ENCODE assay signal across 21 cellular contexts in genomic region chr2:159129301-159129700, GRCh38.
DNase-seq lines count a peak whose midpoint lies in the region; ATAC-seq, FAIRE-seq and TF ChIP-seq lines count a peak whose summit lies in the region.
"Had no signal": no experiment of that assay in that cellular context is flagged by ENCODE, and none has a peak within 500 bp of the region (broad histone marks: within the 10 kb centered on the region; RNA-seq: fewer than 3 reads in every experiment).

No MANE protein-coding gene starts in this region.

- H3K27me3 ChIP-seq in GM23338 (ENCODE audit: insufficient read depth) (no peaks in the 10 kb centered on the region), astrocyte (ENCODE audit: insufficient read depth, low read length) (no peaks in the 10 kb centered on the region)
- H3K27me3 ChIP-seq: cardiac muscle cell, sigmoid colon had no signal

- H3K79me2 ChIP-seq in GM23338 (replicated peaks; ENCODE audit: insufficient read depth) (no peaks in the 10 kb centered on the region), astrocyte (ENCODE audit: insufficient read depth, low read length) (peaks cover 38% of the 10 kb centered on the region)

- H3K4me2 ChIP-seq in GM23338 (no peak overlapping the region), astrocyte (ENCODE audit: low read length) (peak overlapping the region; percentile 3)

- H3K27me3 Mint-ChIP-seq in GM23338 (ENCODE audit: insufficient read depth, low read depth, poor library complexity) (peaks cover 3% of the 10 kb centered on the region), astrocyte (ENCODE audit: low read depth, unreplicated experiment) (no peaks in the 10 kb centered on the region), progenitor cell of endocrine pancreas (no peaks in the 10 kb centered on the region)
- H3K27me3 Mint-ChIP-seq: CD4-positive, alpha-beta memory T cell had no signal

- H3K27ac Mint-ChIP-seq in GM23338 (no peak overlapping the region), astrocyte (ENCODE audit: unreplicated experiment) (no peak overlapping the region), progenitor cell of endocrine pancreas (peak overlapping the region; percentile 28)
- H3K27ac Mint-ChIP-seq: activated CD8-positive, alpha-beta T cell treated with anti-CD3 and anti-CD28 coated beads, Interleukin-2, amount 10 ng/mL, durations not matched to agents 7 days and 5 days; CD4-positive, alpha-beta memory T cell had no signal

- H3K9ac ChIP-seq in astrocyte (ENCODE audit: low read length) = peak overlapping the region; percentile 39

- H3F3A ChIP-seq in GM23338 (replicated peaks; ENCODE audit: low read depth) = no peaks in the 10 kb centered on the region

- no peak for TF ChIP-seq CTCF in GM23338 (conservative IDR thresholded peaks at IDR 0.05; ENCODE audit: low read depth in 2 of 2)
- TF ChIP-seq CTCF in astrocyte (IDR thresholded peaks at IDR 0.05; ENCODE audit: insufficient read depth, low read depth, low read length) = no peak
- TF ChIP-seq CTCF in progenitor cell of endocrine pancreas (IDR thresholded peaks at IDR 0.05; ENCODE audit: unreplicated experiment) = no peak

- H2AFZ ChIP-seq in GM23338 = no peak overlapping the region
- no peak overlapping the region for H2AFZ ChIP-seq in astrocyte (ENCODE audit: low read depth, low read length)

- H3K4me1 Mint-ChIP-seq in GM23338 (peaks cover 20% of the 10 kb centered on the region), astrocyte (ENCODE audit: low read depth, unreplicated experiment) (peaks cover 68% of the 10 kb centered on the region), progenitor cell of endocrine pancreas (ENCODE audit: low read depth) (peaks cover 17% of the 10 kb centered on the region)

- DNase-seq in NCI-H2107 treated with DMSO at 0.1 percent for 48 hours (lab: John Stamatoyannopoulos, UW; ENCODE audit: unreplicated experiment) (peak; percentile 35), NCI-H2107 (lab: John Stamatoyannopoulos, UW) (no peak), GM23338 (ENCODE audit: low spot score) (no peak), astrocyte (ENCODE audit: low read depth) (no peak), progenitor cell of endocrine pancreas (ENCODE audit: low spot score, unreplicated experiment) (no peak), midbrain (lab: John Stamatoyannopoulos, UW) (no peak), G401 (ENCODE audit: low spot score) (no peak), COLO829 (ENCODE audit: low spot score) (no peak)
- DNase-seq: 8988T; activated CD4-positive, CD25-positive, alpha-beta regulatory T cell; activated CD8-positive, alpha-beta T cell treated with anti-CD3 and anti-CD28 coated beads, Interleukin-2, amount 10 ng/mL, durations not matched to agents 7 days and 5 days; activated T-cell treated with anti-CD3 and anti-CD28 coated beads, Interleukin-2, amount 50 U/mL, for 1 hour; amniotic stem cell; CD4-positive, alpha-beta memory T cell; Karpas-422; left colon; NCI-H1048; NCI-H1930; NCI-H510A treated with DMSO at 0.1 percent for 48 hours; sigmoid colon had no signal

- H3K36me3 Mint-ChIP-seq in GM23338 (ENCODE audit: low read depth) (no peaks in the 10 kb centered on the region), astrocyte (ENCODE audit: low read depth, unreplicated experiment) (peaks cover 12% of the 10 kb centered on the region), progenitor cell of endocrine pancreas (ENCODE audit: insufficient read depth) (peaks cover 2% of the 10 kb centered on the region)
- H3K36me3 Mint-ChIP-seq: CD4-positive, alpha-beta memory T cell had no signal

- no peak overlapping the region for H3K4me3 ChIP-seq in GM23338
- no peak overlapping the region for H3K4me3 ChIP-seq in astrocyte (ENCODE audit: insufficient read depth, low read depth, low read length)
- H3K4me3 ChIP-seq: cardiac muscle cell, sigmoid colon had no signal

- no peaks in the 10 kb centered on the region for H3K9me2 ChIP-seq in GM23338 (ENCODE audit: insufficient read depth)

- no peak overlapping the region for H3K4me3 Mint-ChIP-seq in GM23338
- H3K4me3 Mint-ChIP-seq in astrocyte (ENCODE audit: unreplicated experiment) = no peak overlapping the region
- H3K4me3 Mint-ChIP-seq in progenitor cell of endocrine pancreas (ENCODE audit: low read depth) = no peak overlapping the region
- H3K4me3 Mint-ChIP-seq: activated CD8-positive, alpha-beta T cell treated with anti-CD3 and anti-CD28 coated beads, Interleukin-2, amount 10 ng/mL, durations not matched to agents 7 days and 5 days; CD4-positive, alpha-beta memory T cell had no signal

- in situ Hi-C loops in G401 (cut with HindIII; ENCODE audit: low sequenced_read_pairs) = no loop called here

- no peak for FAIRE-seq in astrocyte (lab: Jason Lieb, UNC)

- ATAC-seq in GM23338 = peak; percentile 28; the same call in 1 of the 3 replicates
- ATAC-seq: activated CD8-positive, alpha-beta T cell treated with anti-CD3 and anti-CD28 coated beads, Interleukin-2, amount 10 ng/mL, durations not matched to agents 7 days and 5 days; left colon had no signal

- no peaks in the 10 kb centered on the region for H3K9me3 ChIP-seq in astrocyte (ENCODE audit: insufficient read depth, low read depth, low read length)
- H3K9me3 ChIP-seq: sigmoid colon had no signal

- H3K36me3 ChIP-seq in GM23338 (ENCODE audit: insufficient read depth) = no peaks in the 10 kb centered on the region
- H3K36me3 ChIP-seq in astrocyte (ENCODE audit: insufficient read depth, low read length) = no peaks in the 10 kb centered on the region
- H3K36me3 ChIP-seq: cardiac muscle cell, sigmoid colon had no signal

- H3K27ac ChIP-seq in GM23338 (ENCODE audit: low read depth) (no peak overlapping the region), astrocyte (ENCODE audit: low read depth, low read length) (no peak overlapping the region)
- H3K27ac ChIP-seq: cardiac muscle cell had no signal

- H4K20me1 ChIP-seq in GM23338 (replicated peaks; ENCODE audit: insufficient read depth) (no peaks in the 10 kb centered on the region), astrocyte (ENCODE audit: insufficient read depth, low read length) (no peaks in the 10 kb centered on the region)

- H3K9me3 Mint-ChIP-seq in GM23338 (no peaks in the 10 kb centered on the region), astrocyte (ENCODE audit: unreplicated experiment) (peaks cover 3% of the 10 kb centered on the region), progenitor cell of endocrine pancreas (ENCODE audit: low read depth) (no peaks in the 10 kb centered on the region)
- H3K9me3 Mint-ChIP-seq: CD4-positive, alpha-beta memory T cell had no signal

- H3K4me1 ChIP-seq in GM23338 (ENCODE audit: insufficient read depth) (peaks cover 5% of the 10 kb centered on the region; the same call in 1 of the 2 replicates), astrocyte (ENCODE audit: insufficient read depth, low read length) (peaks cover 57% of the 10 kb centered on the region)

TF ChIP-seq in GM23338, 12 proteins besides CTCF, POLR2A, EP300 and RAD21:
- no peak for TF ChIP-seq EZH2phosphoT487 (IDR thresholded peaks at IDR 0.05; ENCODE audit: unreplicated experiment)
- no peak for TF ChIP-seq ZNF331 (CRISPR knock-in tag; IDR thresholded peaks at IDR 0.05; ENCODE audit: low read depth)
- no peak for TF ChIP-seq ZNF114 (CRISPR knock-in tag; IDR thresholded peaks at IDR 0.05)
- no peak for TF ChIP-seq ETS1 (IDR thresholded peaks at IDR 0.05)
- no peak for TF ChIP-seq REST (IDR thresholded peaks at IDR 0.05; ENCODE audit: unreplicated experiment)
- TF ChIP-seq STAT1 (IDR thresholded peaks at IDR 0.05; ENCODE audit: unreplicated experiment) = no peak
- TF ChIP-seq EZH2 (IDR thresholded peaks at IDR 0.05; ENCODE audit: low read depth, unreplicated experiment) = no peak
- no peak for TF ChIP-seq POLR2AphosphoS5 (IDR thresholded peaks at IDR 0.05; ENCODE audit: low read depth)
